ENCODE assay signal across 14 cellular contexts in genomic region chr9:133877967-133878366, GRCh38.
DNase-seq lines count a peak whose midpoint lies in the region; ATAC-seq, FAIRE-seq and TF ChIP-seq lines count a peak whose summit lies in the region.
"Had no signal": no experiment of that assay in that cellular context is flagged by ENCODE, and none has a peak within 500 bp of the region (broad histone marks: within the 10 kb centered on the region; RNA-seq: fewer than 3 reads in every experiment).

No MANE protein-coding gene starts in this region.

- POLR2A ChIA-PET in IMR-90 (lab: Charles Lee; ENCODE audit: unreplicated experiment): no interaction called here

- no peak overlapping the region for H3K4me3 Mint-ChIP-seq in astrocyte (ENCODE audit: unreplicated experiment)
- no peak overlapping the region for H3K4me3 Mint-ChIP-seq in stimulated activated memory B cell treated with anti-CD40 and anti-IgM and Interleukin-4, amounts not matched to agents 10 μg/mL and 1 μg/mL and 100 μg/mL, for 72 hours
- H3K4me3 Mint-ChIP-seq: CD8-positive, alpha-beta T cell had no signal

- no peak overlapping the region for H2BK5ac ChIP-seq in IMR-90 (ENCODE audit: low read depth, low read length, poor library complexity, severe bottlenecking)

- no peak overlapping the region for H4K91ac ChIP-seq in IMR-90 (ENCODE audit: insufficient read depth, low read depth, low read length)

- no peak overlapping the region for H2BK15ac ChIP-seq in IMR-90 (ENCODE audit: low read depth, low read length)

- H3K36me3 ChIP-seq in IMR-90 (ENCODE audit: control insufficient read depth, insufficient read depth, low read length) (no peaks in the 10 kb centered on the region), astrocyte (ENCODE audit: insufficient read depth, low read length) (no peaks in the 10 kb centered on the region), right lobe of liver (no peaks in the 10 kb centered on the region)

- peaks cover 24% of the 10 kb centered on the region for H3K4me1 ChIP-seq in IMR-90 (ENCODE audit: control insufficient read depth, insufficient read depth, low read length)
- H3K4me1 ChIP-seq in astrocyte (ENCODE audit: insufficient read depth, low read length): peaks cover 52% of the 10 kb centered on the region
- peaks cover 0 to 61% (median 34%) of the 10 kb centered on the region in 4 donors for H3K4me1 ChIP-seq in right lobe of liver

- peak overlapping the region; percentile 58 for H3K27ac Mint-ChIP-seq in astrocyte (ENCODE audit: unreplicated experiment)
- peak overlapping the region; percentile 47 for H3K27ac Mint-ChIP-seq in stimulated activated memory B cell treated with anti-CD40 and anti-IgM and Interleukin-4, amounts not matched to agents 10 μg/mL and 1 μg/mL and 100 μg/mL, for 72 hours
- H3K27ac Mint-ChIP-seq: CD8-positive, alpha-beta T cell had no signal

- H3K4me2 ChIP-seq in IMR-90 (ENCODE audit: low read depth, low read length): no peak overlapping the region
- no peak overlapping the region for H3K4me2 ChIP-seq in astrocyte (ENCODE audit: low read length)

- H3K9me3 Mint-ChIP-seq in astrocyte (ENCODE audit: unreplicated experiment): no peaks in the 10 kb centered on the region
- H3K9me3 Mint-ChIP-seq in stimulated activated memory B cell treated with anti-CD40 and anti-IgM and Interleukin-4, amounts not matched to agents 10 μg/mL and 1 μg/mL and 100 μg/mL, for 72 hours: no peaks in the 10 kb centered on the region
- H3K9me3 Mint-ChIP-seq: CD8-positive, alpha-beta T cell had no signal

- H3K9me1 ChIP-seq in IMR-90 (ENCODE audit: insufficient read depth, low read length): peaks cover 15% of the 10 kb centered on the region

- peaks cover 46% of the 10 kb centered on the region for H3K4me1 Mint-ChIP-seq in astrocyte (ENCODE audit: low read depth, unreplicated experiment)
- peaks cover 89% of the 10 kb centered on the region for H3K4me1 Mint-ChIP-seq in stimulated activated memory B cell treated with anti-CD40 and anti-IgM and Interleukin-4, amounts not matched to agents 10 μg/mL and 1 μg/mL and 100 μg/mL, for 72 hours

- in situ Hi-C loops in IMR-90 (cut with MboI; ENCODE audit: low sequenced_read_pairs): no loop called here

- DNase-seq in IMR-90 (no peak), astrocyte (ENCODE audit: low read depth) (no peak), right lobe of liver (no peak), NCI-H1048 (lab: John Stamatoyannopoulos, UW) (no peak), SKM-1 treated with dmso at 0.1 percent for 144 hours (lab: John Stamatoyannopoulos, UW; ENCODE audit: unreplicated experiment) (no peak)
- no peak for DNase-seq in stimulated activated naive CD8-positive, alpha-beta T cell treated with anti-CD3 and anti-CD28 coated beads, Interleukin-15, Interleukin-2, amounts not matched to agents 100 U/mL and 50 U/mL, for 24 hours
- DNase-seq: GOT3, MV-4-11, NCI-H146, NCI-H2107, NCI-H774, SHP77 had no signal

- H3K36me3 Mint-ChIP-seq in astrocyte (ENCODE audit: low read depth, unreplicated experiment): peaks cover 10% of the 10 kb centered on the region
- peaks cover 5% of the 10 kb centered on the region for H3K36me3 Mint-ChIP-seq in stimulated activated memory B cell treated with anti-CD40 and anti-IgM and Interleukin-4, amounts not matched to agents 10 μg/mL and 1 μg/mL and 100 μg/mL, for 72 hours
- H3K36me3 Mint-ChIP-seq: CD8-positive, alpha-beta T cell had no signal

- no TSS peak for BruUV-seq in IMR-90 (replicated peaks; lab: Mats Ljungman, UMichigan)

- H2AFZ ChIP-seq in IMR-90 (replicated peaks; ENCODE audit: low read length, poor library complexity) (no peak overlapping the region), astrocyte (ENCODE audit: low read depth, low read length) (no peak overlapping the region)

- no peak overlapping the region for H3K18ac ChIP-seq in IMR-90 (ENCODE audit: low read depth, low read length)

- H3K27ac ChIP-seq in IMR-90 (ENCODE audit: insufficient read depth, low read length): no peak overlapping the region
- H3K27ac ChIP-seq in astrocyte (ENCODE audit: low read depth, low read length): no peak overlapping the region
- H3K27ac ChIP-seq in right lobe of liver: peak overlapping the region in 2 of 3 donors; percentile 15 to 49

- no peak overlapping the region for H3K4ac ChIP-seq in IMR-90 (ENCODE audit: low read depth, low read length)

- H3K9ac ChIP-seq in IMR-90 (ENCODE audit: low read depth, low read length) (no peak overlapping the region), astrocyte (ENCODE audit: low read length) (no peak overlapping the region)

- dilution Hi-C loops in IMR-90 (cut with HindIII; ENCODE audit: low sequenced_read_pairs, unreplicated experiment): no loop called here

- H3K56ac ChIP-seq in IMR-90 (ENCODE audit: extremely low read depth, insufficient read depth, low read length): no peak overlapping the region

- no peak overlapping the region for H3K4me3 ChIP-seq in IMR-90 (ENCODE audit: insufficient read depth, low read depth, low read length)
- no peak overlapping the region for H3K4me3 ChIP-seq in astrocyte (ENCODE audit: insufficient read depth, low read depth, low read length)
- H3K4me3 ChIP-seq in right lobe of liver: no peak overlapping the region

- no peak for FAIRE-seq in astrocyte (lab: Jason Lieb, UNC)

- no peak overlapping the region for H3K14ac ChIP-seq in IMR-90 (replicated peaks; ENCODE audit: low read depth, low read length)

- no peak overlapping the region for H4K5ac ChIP-seq in IMR-90 (ENCODE audit: low read depth, low read length)

- no peak for TF ChIP-seq RAD21 in IMR-90 (IDR thresholded peaks at IDR 0.05; ENCODE audit: low read length)

- H3K27me3 Mint-ChIP-seq in astrocyte (ENCODE audit: low read depth, unreplicated experiment): no peaks in the 10 kb centered on the region
- no peaks in the 10 kb centered on the region for H3K27me3 Mint-ChIP-seq in stimulated activated memory B cell treated with anti-CD40 and anti-IgM and Interleukin-4, amounts not matched to agents 10 μg/mL and 1 μg/mL and 100 μg/mL, for 72 hours

- TF ChIP-seq POLR2A in IMR-90 (IDR thresholded peaks at IDR 0.05; ENCODE audit: low read depth, low read length): no peak
- TF ChIP-seq POLR2A in right lobe of liver (IDR thresholded peaks at IDR 0.05): no peak

- no peak overlapping the region for H2BK20ac ChIP-seq in IMR-90 (ENCODE audit: low read depth, low read length)

- no peak overlapping the region for H3K23ac ChIP-seq in IMR-90 (ENCODE audit: low read depth, low read length)

- TF ChIP-seq CTCF in IMR-90 (conservative IDR thresholded peaks at IDR 0.05; ENCODE audit: low read depth, low read length) (no peak), astrocyte (IDR thresholded peaks at IDR 0.05; ENCODE audit: insufficient read depth, low read depth, low read length) (no peak), right lobe of liver (IDR thresholded peaks at IDR 0.05) (no peak)

- CTCF ChIA-PET in IMR-90 (lab: Yijun Ruan, JAX): no interaction called here

- H3K79me1 ChIP-seq in IMR-90 (ENCODE audit: low read depth in 1 of 2, low read length in 2 of 2): peaks cover 34 to 86% of the 10 kb centered on the region in 2 experiments

- H3K27me3 ChIP-seq in IMR-90 (ENCODE audit: control insufficient read depth, insufficient read depth, low read length) (no peaks in the 10 kb centered on the region), astrocyte (ENCODE audit: insufficient read depth, low read length) (no peaks in the 10 kb centered on the region), right lobe of liver (no peaks in the 10 kb centered on the region)

- H3K9me3 ChIP-seq in IMR-90 (ENCODE audit: control insufficient read depth, insufficient read depth, low read length): no peaks in the 10 kb centered on the region
- H3K9me3 ChIP-seq in astrocyte (ENCODE audit: insufficient read depth, low read depth, low read length): no peaks in the 10 kb centered on the region
- no peaks in the 10 kb centered on the region for H3K9me3 ChIP-seq in right lobe of liver

- H4K20me1 ChIP-seq in IMR-90 (ENCODE audit: insufficient read depth, low read length) (peaks cover 41% of the 10 kb centered on the region), astrocyte (ENCODE audit: insufficient read depth, low read length) (peaks cover 11% of the 10 kb centered on the region)

- no peak overlapping the region for H2AK5ac ChIP-seq in IMR-90 (ENCODE audit: low read depth, low read length)

- WGBS in IMR-90 (ENCODE audit: extremely low coverage in 2 of 2, insufficient read length in 1 of 2), 2 experiments: 87% methylated on average over 11 of the region's 17 CpGs; no CpG with 5 or more reads in 1 of the 2 experiments
- WGBS in right lobe of liver (ENCODE audit: insufficient coverage, low coverage, low lambda C conversion rate, missing lambda C conversion rate): 3% methylated on average over 6 of the region's 17 CpGs

- no peak overlapping the region for H4K8ac ChIP-seq in IMR-90 (ENCODE audit: low read depth in 2 of 2, low read length in 2 of 2)

- H3K79me2 ChIP-seq in astrocyte (ENCODE audit: insufficient read depth, low read length): peaks cover 84% of the 10 kb centered on the region

- intact Hi-C loops in IMR-90 (cut with micrococcal nuclease): no loop called here
- intact Hi-C loops in right lobe of liver (cut with DNase I): no loop called here

- H2BK120ac ChIP-seq in IMR-90 (ENCODE audit: low read depth, low read length): no peak overlapping the region

- H2AK9ac ChIP-seq in IMR-90 (replicated peaks; ENCODE audit: low read depth, low read length, poor library complexity): peak overlapping the region; percentile 37

- no peak for ATAC-seq in IMR-90 (ENCODE audit: low read depth)
- no peak for ATAC-seq in right lobe of liver
- no peak for ATAC-seq in stimulated activated memory B cell treated with anti-CD40 and anti-IgM and Interleukin-4, amounts not matched to agents 10 μg/mL and 1 μg/mL and 100 μg/mL, for 72 hours
- no peak for ATAC-seq in stimulated activated naive CD8-positive, alpha-beta T cell treated with anti-CD3 and anti-CD28 coated beads, Interleukin-15, Interleukin-2, amounts not matched to agents 100 U/mL and 50 U/mL, for 24 hours
- ATAC-seq: CD8-positive, alpha-beta T cell had no signal

TF ChIP-seq in IMR-90, 13 proteins besides CTCF, POLR2A, EP300 and RAD21:
- TF ChIP-seq CEBPB (IDR thresholded peaks at IDR 0.05; ENCODE audit: low read depth, low read length): no peak
- no peak for TF ChIP-seq RFX5 (IDR thresholded peaks at IDR 0.05; ENCODE audit: low read depth, low read length)

Comparison
In these comparisons a context has a peak if more than half of its experiments do, and no peak if none do; other contexts are left out.
1. H3K27ac ChIP-seq: peak in right lobe of liver (2 of 3); none in IMR-90 (single experiment) and astrocyte (single experiment).